Comparison of ENCODE assay signal across 2 cellular contexts in genomic region chr3:65563844-65564243, GRCh38.
A peak's percentile ranks its signal among the peaks of the same experiment; 100 is the strongest.
TF ChIP-seq lines count a peak whose summit lies in the region.

No MANE protein-coding gene starts in this region.

TF ChIP-seq in SK-N-SH, 30 proteins besides CTCF, POLR2A, EP300 and RAD21:
- TF ChIP-seq FOXJ3 (CRISPR knock-in tag; IDR thresholded peaks at IDR 0.05): peak; percentile 46; the same call in 1 of the 2 replicates
- peak; percentile 96 for TF ChIP-seq GATA2 (CRISPR knock-in tag; IDR thresholded peaks at IDR 0.05)
- TF ChIP-seq MXI1 (IDR thresholded peaks at IDR 0.05; ENCODE audit: low read depth, low read length): peak; percentile 89
- no peak for TF ChIP-seq RFX5 (IDR thresholded peaks at IDR 0.05; ENCODE audit: low read length)
- no peak for TF ChIP-seq USF2 (IDR thresholded peaks at IDR 0.05; ENCODE audit: borderline replicate concordance, low read depth, low read length)
- TF ChIP-seq RCOR1 (IDR thresholded peaks at IDR 0.05; ENCODE audit: low read length): peak; percentile 93
- TF ChIP-seq JUND (IDR thresholded peaks at IDR 0.05): no peak
- TF ChIP-seq NFIC (IDR thresholded peaks at IDR 0.05; ENCODE audit: borderline replicate concordance): no peak
- no peak for TF ChIP-seq TAF1 (IDR thresholded peaks at IDR 0.05; ENCODE audit: borderline replicate concordance, low read depth, low read length)
- TF ChIP-seq CHD2 (IDR thresholded peaks at IDR 0.05; ENCODE audit: low read length, partially characterized antibody): peak; percentile 85
- no peak for TF ChIP-seq USF1 (IDR thresholded peaks at IDR 0.05; ENCODE audit: borderline replicate concordance, low read depth)
TF ChIP-seq in SK-N-SH: peak in this region for 5.

TF ChIP-seq in H1, 55 proteins besides CTCF, POLR2A, EP300 and RAD21:
- TF ChIP-seq SUZ12 (IDR thresholded peaks at IDR 0.05; ENCODE audit: low read length): no peak
- TF ChIP-seq YY1 (IDR thresholded peaks at IDR 0.05; ENCODE audit: low read depth, low read length): no peak
- no peak for TF ChIP-seq MAFK (IDR thresholded peaks at IDR 0.05; ENCODE audit: low read depth, low read length)
- TF ChIP-seq BCL11A (IDR thresholded peaks at IDR 0.05; ENCODE audit: low read depth in 2 of 2, low read length in 2 of 2): no peak
- TF ChIP-seq CEBPB (IDR thresholded peaks at IDR 0.05; ENCODE audit: low read depth, low read length): no peak
- TF ChIP-seq SIRT6 (IDR thresholded peaks at IDR 0.05; ENCODE audit: low read length): no peak
- TF ChIP-seq JUN (IDR thresholded peaks at IDR 0.05; ENCODE audit: low read depth, low read length): no peak
- TF ChIP-seq SIX5 (IDR thresholded peaks at IDR 0.05; ENCODE audit: low read depth, low read length): no peak
- TF ChIP-seq SRF (IDR thresholded peaks at IDR 0.05; ENCODE audit: low read depth, low read length): no peak
- TF ChIP-seq FOSL1 (IDR thresholded peaks at IDR 0.05; ENCODE audit: insufficient read depth, low read depth, low read length): no peak
- no peak for TF ChIP-seq RNF2 (IDR thresholded peaks at IDR 0.05; ENCODE audit: borderline replicate concordance, low read depth, low read length, missing control alignments, poor library complexity, severe bottlenecking)
- TF ChIP-seq TEAD4 (IDR thresholded peaks at IDR 0.05; ENCODE audit: low read depth, low read length): no peak
- TF ChIP-seq PHF8 (conservative IDR thresholded peaks at IDR 0.05; ENCODE audit: low read depth, low read length): no peak
- TF ChIP-seq KDM4A (IDR thresholded peaks at IDR 0.05; ENCODE audit: low read depth, low read length, severe bottlenecking): no peak
- TF ChIP-seq CHD7 (IDR thresholded peaks at IDR 0.05; ENCODE audit: insufficient replicate concordance, low read length): no peak
- no peak for TF ChIP-seq EGR1 (IDR thresholded peaks at IDR 0.05; ENCODE audit: borderline replicate concordance, low read depth, low read length)
- TF ChIP-seq TCF12 (IDR thresholded peaks at IDR 0.05; ENCODE audit: low read depth, low read length): no peak
TF ChIP-seq in H1: peak in this region for 0.
